In the genomic region with DNA sequence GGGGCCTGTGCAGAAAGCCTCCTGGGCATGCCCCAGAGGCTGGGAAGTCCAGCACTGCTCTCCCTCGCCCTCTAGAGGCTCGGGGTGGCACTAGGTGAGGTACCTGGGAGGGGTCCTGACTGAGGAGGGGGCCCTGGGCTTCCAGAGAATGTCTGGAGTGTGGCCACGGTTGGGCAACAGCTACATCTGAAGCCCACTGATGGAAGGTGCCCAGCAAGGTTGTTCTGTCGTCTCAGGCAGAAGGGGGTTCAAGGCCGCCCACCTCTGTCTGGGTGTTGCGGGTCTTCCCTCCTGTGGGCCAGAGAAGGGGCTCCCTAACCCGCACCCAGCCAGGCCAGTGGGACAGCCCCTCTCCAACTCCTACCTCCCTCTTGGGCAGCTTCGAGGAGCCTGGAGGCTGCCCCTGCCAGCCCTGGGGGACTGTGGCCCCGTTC, we compare ENCODE assay signal across 8 cellular contexts. TPM values are rescaled to one million over a fixed set of nuclear protein-coding genes. Genes with fewer than 3 reads are reported as not detected.
DNase-seq lines count a peak whose midpoint lies in the region; ATAC-seq and TF ChIP-seq lines count a peak whose summit lies in the region.

No MANE protein-coding gene starts in this region.

- no peaks in the 10 kb centered on the region for H3K9me3 Mint-ChIP-seq in neural crest cell

- ATAC-seq in DND-41 (ENCODE audit: insufficient read depth, low read depth): peak; percentile 81
- no peak for ATAC-seq in GM19351 (IDR thresholded peaks at IDR 0.05; ENCODE audit: unreplicated experiment)

- no peak overlapping the region for H3K4me3 ChIP-seq in DND-41 (ENCODE audit: low read depth in 1 of 2, low read length in 2 of 2)
- no peak overlapping the region for H3K4me3 ChIP-seq in choroid plexus epithelial cell (ENCODE audit: low read depth, low read length)

- TF ChIP-seq CTCF in DND-41 (IDR thresholded peaks at IDR 0.05; ENCODE audit: borderline replicate concordance, extremely low read depth, low read length, poor library complexity, severe bottlenecking) (peak; percentile 72), choroid plexus epithelial cell (conservative IDR thresholded peaks at IDR 0.05; ENCODE audit: low read depth, low read length) (peak; percentile 81), neural crest cell (conservative IDR thresholded peaks at IDR 0.05) (peak; percentile 63)

- no peaks in the 10 kb centered on the region for H3K4me1 ChIP-seq in DND-41 (ENCODE audit: insufficient read depth, low read length)

- peak; percentile 38 for DNase-seq in DND-41
- DNase-seq in NCI-H1930 (lab: John Stamatoyannopoulos, UW): peak; percentile 29 to 30
- DNase-seq in choroid plexus epithelial cell (ENCODE audit: low read depth): no peak
- DNase-seq in neural crest cell (ENCODE audit: low read depth, low spot score): peak; percentile 38
- DNase-seq in T-helper 1 cell: no peak
- no peak for DNase-seq in NCI-H2107 (lab: John Stamatoyannopoulos, UW)
- no peak for DNase-seq in HPDE6-E6E7 (ENCODE audit: extremely low spot score)

- H3K4me2 ChIP-seq in DND-41 (ENCODE audit: insufficient read depth, low read length): no peak overlapping the region

- H3K36me3 ChIP-seq in DND-41 (ENCODE audit: insufficient read depth, low read length): no peaks in the 10 kb centered on the region

- H3K36me3 Mint-ChIP-seq in neural crest cell (ENCODE audit: low read depth): no peaks in the 10 kb centered on the region

- H3K27me3 Mint-ChIP-seq in neural crest cell (ENCODE audit: low read depth): peaks cover 6% of the 10 kb centered on the region

- H3K27ac Mint-ChIP-seq in neural crest cell (ENCODE audit: unreplicated experiment): no peak overlapping the region

- no peak overlapping the region for H3K9ac ChIP-seq in DND-41 (ENCODE audit: low read depth, low read length)

- H4K20me1 ChIP-seq in DND-41 (ENCODE audit: insufficient read depth, low read length): peaks cover 2% of the 10 kb centered on the region

- H3K27ac ChIP-seq in DND-41 (ENCODE audit: low read length): no peak overlapping the region

- no peaks in the 10 kb centered on the region for H3K4me1 Mint-ChIP-seq in neural crest cell

- no peaks in the 10 kb centered on the region for H3K9me3 ChIP-seq in DND-41 (ENCODE audit: insufficient read depth, low read length, severe bottlenecking)

- no peaks in the 10 kb centered on the region for H3K79me2 ChIP-seq in DND-41 (ENCODE audit: insufficient read depth, low read length)

- H2AFZ ChIP-seq in DND-41 (ENCODE audit: low read depth, low read length): no peak overlapping the region

- peaks cover 52% of the 10 kb centered on the region for H3K27me3 ChIP-seq in DND-41 (ENCODE audit: insufficient read depth, low read length, poor library complexity)

- H3K4me3 Mint-ChIP-seq in neural crest cell: no peak overlapping the region

RNA-seq across cellular contexts. Expression of a gene that starts 11.4 kb away (rescaled TPM):
- total RNA-seq in neural crest cell: 31.2 TPM in 2 replicates

Comparison
In these comparisons a context has a peak if more than half of its experiments do, and no peak if none do; other contexts are left out.
1. DNase-seq: peak in DND-41 (single experiment), NCI-H1930 (2 of 2) and neural crest cell (single experiment); none in choroid plexus epithelial cell (single experiment), T-helper 1 cell (0 of 5), NCI-H2107 (single experiment) and HPDE6-E6E7 (single experiment).
2. Peak in every context shown above with its lines, with median percentiles within 50 percentile points of each other: CTCF ChIP-seq.